In the genomic region with DNA sequence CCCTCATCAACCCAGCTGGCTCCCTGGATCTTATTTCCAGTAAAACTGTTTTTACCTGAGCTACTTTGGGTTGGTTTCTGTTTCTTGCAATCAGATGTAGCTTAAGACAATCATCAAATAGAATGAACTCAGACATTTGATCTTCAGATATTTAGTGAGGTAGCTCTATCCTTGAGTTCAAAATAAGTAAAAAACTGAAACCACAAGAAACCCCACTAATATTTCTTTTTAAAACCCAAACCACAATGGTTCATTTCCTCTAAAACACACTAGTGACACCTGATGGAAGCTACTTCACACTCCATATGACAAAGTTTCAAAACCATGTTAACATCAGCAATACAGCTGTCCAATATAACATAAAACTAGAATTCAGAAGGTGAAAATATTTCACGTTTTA, we compare ENCODE assay signal across 10 cellular contexts. TPM values are rescaled to one million over a fixed set of nuclear protein-coding genes. Genes with fewer than 3 reads are reported as not detected.
DNase-seq lines count a peak whose midpoint lies in the region; ATAC-seq, FAIRE-seq and TF ChIP-seq lines count a peak whose summit lies in the region.
"Had no signal": no experiment of that assay in that cellular context is flagged by ENCODE, and none has a peak within 500 bp of the region (broad histone marks: within the 10 kb centered on the region; RNA-seq: fewer than 3 reads in every experiment).

No MANE protein-coding gene starts in this region.

- DNase-seq in GM18507 (ENCODE audit: extremely low spot score, insufficient read length, low read depth) (peak; percentile 17), left colon (no peak), NCI-H2171 treated with DMSO at 0.1 percent for 48 hours (lab: John Stamatoyannopoulos, UW) (no peak), DMS79 treated with DMSO at 0.1 percent for 48 hours (lab: John Stamatoyannopoulos, UW) (no peak), Caco-2 (no peak), MCF 10A (ENCODE audit: unreplicated experiment) (no peak)

- intact Hi-C loops in left colon (cut with DNase I, micrococcal nuclease) (no loop called here), Caco-2 (cut with micrococcal nuclease; ENCODE audit: unreplicated experiment) (loop anchor here (10.0 kb wide), 1 partner anchor 367 kb away; no protein-coding TSS in a partner anchor), MCF 10A (cut with micrococcal nuclease) (no loop called here)

- H3K4me3 Mint-ChIP-seq in Caco-2 (ENCODE audit: unreplicated experiment) = no peak overlapping the region
- H3K4me3 Mint-ChIP-seq in MCF 10A (ENCODE audit: unreplicated experiment) = no peak overlapping the region
- H3K4me3 Mint-ChIP-seq: activated T-helper 1 cell treated with anti-CD3 and anti-CD28 coated beads, Interleukin-12 subunit alpha, Interleukin-12 subunit beta, Interleukin-2, Interleukin-4 antibody, amounts not matched to agents 30 ng/mL and 10 ng/mL and 1 ng/mL, durations not matched to agents 14 hours and 24 hours and 36 hours had no signal

- CTCF ChIA-PET in Caco-2 (lab: Charles Lee) = interaction anchor here (0.7 to 1.1 kb wide), 3 partner anchors 107 to 167 kb away, joined by 3 to 5 read pairs (median 3); no protein-coding TSS in a partner anchor
- CTCF ChIA-PET in MCF 10A (lab: Yijun Ruan, JAX) = no interaction called here

- no peaks in the 10 kb centered on the region for H3K9me3 Mint-ChIP-seq in Caco-2 (ENCODE audit: unreplicated experiment)
- no peaks in the 10 kb centered on the region for H3K9me3 Mint-ChIP-seq in MCF 10A (ENCODE audit: unreplicated experiment)
- H3K9me3 Mint-ChIP-seq: activated T-helper 1 cell treated with anti-CD3 and anti-CD28 coated beads, Interleukin-12 subunit alpha, Interleukin-12 subunit beta, Interleukin-2, Interleukin-4 antibody, amounts not matched to agents 30 ng/mL and 10 ng/mL and 1 ng/mL, durations not matched to agents 14 hours and 24 hours and 36 hours had no signal

- H3K4me1 Mint-ChIP-seq in Caco-2 (ENCODE audit: low read depth, unreplicated experiment) (peaks cover 7% of the 10 kb centered on the region), MCF 10A (ENCODE audit: insufficient read depth, unreplicated experiment) (no peaks in the 10 kb centered on the region)

- FAIRE-seq in GM18507 (lab: Jason Lieb, UNC) = peak; percentile 69

- no peaks in the 10 kb centered on the region for H3K9me3 ChIP-seq in Caco-2

- H3K4me3 ChIP-seq in Caco-2 (ENCODE audit: low read depth, low read length) = no peak overlapping the region

- BruUV-seq in Caco-2 (replicated peaks; lab: Mats Ljungman, UMichigan) = no TSS peak
- BruUV-seq in MCF 10A (replicated peaks; lab: Mats Ljungman, UMichigan) = no TSS peak

- ATAC-seq in GM21526 (IDR thresholded peaks at IDR 0.05; ENCODE audit: low FRiP score, unreplicated experiment) (peak; percentile 71), HG03565 (IDR thresholded peaks at IDR 0.05; ENCODE audit: unreplicated experiment) (peak; percentile 69), left colon (peak; percentile 42)

- no peak overlapping the region for H3K27ac Mint-ChIP-seq in Caco-2 (ENCODE audit: unreplicated experiment)
- H3K27ac Mint-ChIP-seq in MCF 10A (ENCODE audit: low read depth, unreplicated experiment) = no peak overlapping the region
- H3K27ac Mint-ChIP-seq: activated T-helper 1 cell treated with anti-CD3 and anti-CD28 coated beads, Interleukin-12 subunit alpha, Interleukin-12 subunit beta, Interleukin-2, Interleukin-4 antibody, amounts not matched to agents 30 ng/mL and 10 ng/mL and 1 ng/mL, durations not matched to agents 14 hours and 24 hours and 36 hours had no signal

- peaks cover 1% of the 10 kb centered on the region; the same call in 1 of the 2 replicates for H3K4me1 ChIP-seq in Caco-2

- H3K36me3 Mint-ChIP-seq in Caco-2 (ENCODE audit: insufficient read depth, unreplicated experiment) (peaks cover 44% of the 10 kb centered on the region), MCF 10A (ENCODE audit: insufficient read depth, unreplicated experiment) (peaks cover 52% of the 10 kb centered on the region)

- H3K27me3 Mint-ChIP-seq in Caco-2 (ENCODE audit: insufficient read depth, unreplicated experiment) (no peaks in the 10 kb centered on the region), MCF 10A (ENCODE audit: insufficient read depth, unreplicated experiment) (no peaks in the 10 kb centered on the region)

- peak in 1 of 2 experiments; percentile 14 for TF ChIP-seq CTCF in Caco-2 (IDR thresholded peaks at IDR 0.05; ENCODE audit: insufficient read depth in 1 of 2, low read depth in 1 of 2, low read length in 1 of 2, severe bottlenecking in 1 of 2, unreplicated experiment in 1 of 2)
- no peak for TF ChIP-seq CTCF in MCF 10A (IDR thresholded peaks at IDR 0.05; ENCODE audit: unreplicated experiment)

- no peaks in the 10 kb centered on the region for H3K27me3 ChIP-seq in Caco-2 (replicated peaks; ENCODE audit: control insufficient read depth, insufficient read depth, low read length)

- POLR2A ChIA-PET in Caco-2 (lab: Charles Lee) (no interaction called here), MCF 10A (lab: Yijun Ruan, JAX) (interaction anchor here (0.6 to 1.3 kb wide), 2 partner anchors 11 to 360 kb away, joined by 3 to 4 read pairs; no protein-coding TSS in a partner anchor)

- peaks cover 2% of the 10 kb centered on the region; the same call in 1 of the 2 replicates for H3K36me3 ChIP-seq in Caco-2 (ENCODE audit: control insufficient read depth, insufficient read depth, low read length)

RNA-seq across cellular contexts. Expression of a gene that starts 37.8 kb away (rescaled TPM):
- total RNA-seq in left colon (not detected), Caco-2 (2022) (not detected in 2 replicates), MCF 10A (2022) (not detected in 2 replicates)
- total RNA-seq: activated T-helper 1 cell treated with anti-CD3 and anti-CD28 coated beads, Interleukin-12 subunit alpha, Interleukin-12 subunit beta, Interleukin-2, Interleukin-4 antibody, amounts not matched to agents 30 ng/mL and 10 ng/mL and 1 ng/mL, durations not matched to agents 14 hours and 24 hours and 36 hours; fibroblast of villous mesenchyme had no signal
